1 cellular context compared by ENCODE assay signal in the genomic region with DNA sequence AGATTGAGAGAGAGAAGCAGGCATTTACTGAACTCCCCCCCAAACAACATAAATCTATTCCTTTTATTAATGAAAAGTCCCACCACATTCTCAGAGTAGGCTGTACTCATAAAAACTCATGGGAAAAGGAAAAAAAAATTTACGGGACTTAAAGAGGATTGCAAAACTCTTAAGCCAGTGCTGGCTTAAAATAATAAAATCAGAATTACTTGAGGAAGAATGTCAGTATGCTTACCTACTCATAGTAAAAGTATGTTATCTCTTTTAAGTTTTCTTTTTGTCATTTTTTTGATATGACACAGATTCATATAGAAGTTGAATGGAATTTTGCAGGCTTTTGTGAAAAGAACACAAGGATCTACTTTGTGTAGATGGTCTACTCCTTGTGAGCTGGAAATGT.
TF ChIP-seq lines count a peak whose summit lies in the region.

No MANE protein-coding gene starts in this region.

TF ChIP-seq in SK-N-SH, 30 proteins besides CTCF, POLR2A, EP300 and RAD21 (continued from another document):
- no peak for TF ChIP-seq TAF1 (IDR thresholded peaks at IDR 0.05; ENCODE audit: borderline replicate concordance, low read depth, low read length)
- TF ChIP-seq JUND (IDR thresholded peaks at IDR 0.05), result peak; percentile 28; the same call in 1 of the 2 replicates
- TF ChIP-seq FOXJ3 (CRISPR knock-in tag; IDR thresholded peaks at IDR 0.05), result no peak
- no peak for TF ChIP-seq GATA2 (CRISPR knock-in tag; IDR thresholded peaks at IDR 0.05)
- no peak for TF ChIP-seq RCOR1 (IDR thresholded peaks at IDR 0.05; ENCODE audit: low read length)
- TF ChIP-seq, protein P1, sequence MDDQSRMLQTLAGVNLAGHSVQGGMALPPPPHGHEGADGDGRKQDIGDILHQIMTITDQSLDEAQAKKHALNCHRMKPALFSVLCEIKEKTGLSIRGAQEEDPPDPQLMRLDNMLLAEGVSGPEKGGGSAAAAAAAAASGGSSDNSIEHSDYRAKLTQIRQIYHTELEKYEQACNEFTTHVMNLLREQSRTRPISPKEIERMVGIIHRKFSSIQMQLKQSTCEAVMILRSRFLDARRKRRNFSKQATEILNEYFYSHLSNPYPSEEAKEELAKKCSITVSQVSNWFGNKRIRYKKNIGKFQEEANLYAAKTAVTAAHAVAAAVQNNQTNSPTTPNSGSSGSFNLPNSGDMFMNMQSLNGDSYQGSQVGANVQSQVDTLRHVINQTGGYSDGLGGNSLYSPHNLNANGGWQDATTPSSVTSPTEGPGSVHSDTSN (IDR thresholded peaks at IDR 0.05), result no peak
- TF ChIP-seq TEAD4 (IDR thresholded peaks at IDR 0.05; ENCODE audit: borderline replicate concordance, insufficient read depth), result peak; percentile 12; the same call in 1 of the 2 replicates
- no peak for TF ChIP-seq SIN3A (IDR thresholded peaks at IDR 0.05; ENCODE audit: borderline replicate concordance, low read depth, low read length)
- TF ChIP-seq POLR2AphosphoS5 (IDR thresholded peaks at IDR 0.05; ENCODE audit: low read depth, low read length), result no peak
